In genomic region chr5:139796061-139796806, GRCh38 we compare ENCODE assay signal across 8 cellular contexts. TPM values are rescaled to one million over a fixed set of nuclear protein-coding genes. Genes with fewer than 3 reads are reported as not detected.
DNase-seq lines count a peak whose midpoint lies in the region; ATAC-seq and TF ChIP-seq lines count a peak whose summit lies in the region.

No MANE protein-coding gene starts in this region.

- H3K4me3 ChIP-seq in NT2/D1 (ENCODE audit: insufficient read length, low read depth) = peak overlapping the region; percentile 45
- peak overlapping the region; percentile 68 for H3K4me3 ChIP-seq in psoas muscle

- H3K27ac ChIP-seq in psoas muscle = no peak overlapping the region

- WGBS in psoas muscle, 3 donors = 7 to 10% (median 7%) methylated on average over 33 to 47 of the region's 47 CpGs

- DNase-seq in NCI-H82 (lab: John Stamatoyannopoulos, UW) (peak; percentile 17), NCI-H82 treated with DMSO at 0.1 percent for 48 hours (lab: John Stamatoyannopoulos, UW; ENCODE audit: unreplicated experiment) (no peak), NT2/D1 (ENCODE audit: low read depth, low spot score) (no peak), glutamatergic neuron (peak; percentile 55), psoas muscle (peak in 1 of 2 donors; percentile 48), dermis blood vessel endothelial cell (no peak)

- H3K4me1 Mint-ChIP-seq in glutamatergic neuron (ENCODE audit: low read depth, unreplicated experiment) = peaks cover 3% of the 10 kb centered on the region

- H3K4me1 ChIP-seq in NT2/D1 (ENCODE audit: insufficient read depth, insufficient read length) = peaks cover 2% of the 10 kb centered on the region
- peaks cover 10% of the 10 kb centered on the region for H3K4me1 ChIP-seq in psoas muscle

- H3K9me3 ChIP-seq in NT2/D1 (ENCODE audit: insufficient read depth, low read length) = no peaks in the 10 kb centered on the region
- H3K9me3 ChIP-seq in psoas muscle = no peaks in the 10 kb centered on the region

- H3K27me3 Mint-ChIP-seq in glutamatergic neuron (ENCODE audit: unreplicated experiment) = peaks cover 22% of the 10 kb centered on the region

- TF ChIP-seq CTCF in glutamatergic neuron (IDR thresholded peaks at IDR 0.05; ENCODE audit: partially characterized antibody, unreplicated experiment) (no peak), psoas muscle (IDR thresholded peaks at IDR 0.05) (no peak)

- H3K36me3 ChIP-seq in NT2/D1 (ENCODE audit: insufficient read depth, insufficient read length, low read length) (no peaks in the 10 kb centered on the region), psoas muscle (ENCODE audit: insufficient read depth in 1 of 2, low read depth in 1 of 2) (no peaks in the 10 kb centered on the region)

- peak overlapping the region; percentile 52 for H3K27ac Mint-ChIP-seq in glutamatergic neuron (ENCODE audit: unreplicated experiment)

- H3K9me3 Mint-ChIP-seq in glutamatergic neuron (ENCODE audit: unreplicated experiment) = peaks cover 7% of the 10 kb centered on the region

- H3K9ac ChIP-seq in NT2/D1 (ENCODE audit: insufficient read length, low read depth) = no peak overlapping the region

- H3K4me3 Mint-ChIP-seq in glutamatergic neuron (ENCODE audit: unreplicated experiment) = peak overlapping the region; percentile 77

- intact Hi-C loops in psoas muscle (cut with DNase I) = no loop called here

- peak in 1 of 4 donors; percentile 19 for ATAC-seq in psoas muscle
- no peak for ATAC-seq in GM21423 (IDR thresholded peaks at IDR 0.05; ENCODE audit: unreplicated experiment)
- ATAC-seq in GM18868 (IDR thresholded peaks at IDR 0.05; ENCODE audit: unreplicated experiment) = no peak

- peaks cover 5% of the 10 kb centered on the region for H3K36me3 Mint-ChIP-seq in glutamatergic neuron (ENCODE audit: unreplicated experiment)

- H3K27me3 ChIP-seq in NT2/D1 (ENCODE audit: insufficient read depth, insufficient read length) (peaks cover 88% of the 10 kb centered on the region), psoas muscle (ENCODE audit: insufficient read depth in 3 of 3, low read length in 2 of 3) (peaks cover 0 to 35% (median 19%) of the 10 kb centered on the region in 3 donors)

RNA-seq across cellular contexts. Expression of gene PSD2, which starts 0.6 kb away (rescaled TPM):
- total RNA-seq in glutamatergic neuron (ENCODE audit: unreplicated experiment) (2.3 TPM), psoas muscle (under 1 TPM in 2 of 4 donors, not detected in 2; 0.04 to 0.37 TPM), dermis blood vessel endothelial cell (under 0.01 TPM in 1 of 2 replicates, not detected in the other)
- polyA plus RNA-seq in psoas muscle = under 1 TPM; 0.01 to 0.04 (median 0.03) TPM

Comparison
In these comparisons a context has a peak if more than half of its experiments do, and no peak if none do; other contexts are left out.
1. DNase-seq: peak in NCI-H82 (single experiment) and glutamatergic neuron (single experiment); none in NCI-H82 treated with DMSO at 0.1 percent for 48 hours (single experiment), NT2/D1 (single experiment) and dermis blood vessel endothelial cell (single experiment).